In genomic region chr10:102152545-102152890, GRCh38 we compare ENCODE assay signal across 8 cellular contexts. TPM values are rescaled to one million over a fixed set of nuclear protein-coding genes. Genes with fewer than 3 reads are reported as not detected.
DNase-seq lines count a peak whose midpoint lies in the region; ATAC-seq, FAIRE-seq and TF ChIP-seq lines count a peak whose summit lies in the region.

No MANE protein-coding gene starts in this region.

- H3K27me3 ChIP-seq in H1 (replicated peaks in 1 of 4; ENCODE audit: control insufficient read depth in 3 of 4, extremely low read depth in 1 of 4, insufficient read depth in 3 of 4, low read length in 3 of 4), result no peaks in the 10 kb centered on the region
- H3K27me3 ChIP-seq in neural progenitor cell, result no peaks in the 10 kb centered on the region
- H3K27me3 ChIP-seq in upper lobe of right lung, result no peaks in the 10 kb centered on the region

- FAIRE-seq in H1 (lab: Jason Lieb, UNC), result no peak

- H4K91ac ChIP-seq in H1 (replicated peaks; ENCODE audit: insufficient read length, low read length), result peak overlapping the region; percentile 90

- no peaks in the 10 kb centered on the region for H3K9me3 Mint-ChIP-seq in T-helper 2 cell treated with Interferon-gamma antibody and Interleukin-4, amounts not matched to agents 5 μg/mL and 100 μg/mL, for 36 hours
- no peaks in the 10 kb centered on the region for H3K9me3 Mint-ChIP-seq in neural progenitor cell

- peak; percentile 6 for ATAC-seq in GM18868 (IDR thresholded peaks at IDR 0.05; ENCODE audit: unreplicated experiment)
- peak; percentile 7 for ATAC-seq in HG02943 (IDR thresholded peaks at IDR 0.05; ENCODE audit: low read depth, unreplicated experiment)
- peak; percentile 12 for ATAC-seq in upper lobe of right lung

- H2BK12ac ChIP-seq in H1 (ENCODE audit: low read depth, low read length), result peak overlapping the region; percentile 85; the same call in 1 of the 2 replicates

- H3K4me1 Mint-ChIP-seq in T-helper 2 cell treated with Interferon-gamma antibody and Interleukin-4, amounts not matched to agents 5 μg/mL and 100 μg/mL, for 36 hours (ENCODE audit: low read depth), result peaks cover 29% of the 10 kb centered on the region
- H3K4me1 Mint-ChIP-seq in neural progenitor cell, result peaks cover 19% of the 10 kb centered on the region

- H4K8ac ChIP-seq in H1 (ENCODE audit: extremely low read depth, insufficient read depth, low read length), result peak overlapping the region; percentile 99; the same call in 1 of the 2 replicates

- H3K36me3 Mint-ChIP-seq in T-helper 2 cell treated with Interferon-gamma antibody and Interleukin-4, amounts not matched to agents 5 μg/mL and 100 μg/mL, for 36 hours (ENCODE audit: low read depth), result peaks cover 68% of the 10 kb centered on the region
- H3K36me3 Mint-ChIP-seq in neural progenitor cell, result peaks cover 29% of the 10 kb centered on the region

- H3K79me1 ChIP-seq in H1 (ENCODE audit: low read depth, low read length), result peaks cover 13% of the 10 kb centered on the region

- no peak overlapping the region for H3K14ac ChIP-seq in H1 (ENCODE audit: insufficient read length)

- intact Hi-C loops in upper lobe of right lung (cut with DNase I), result no loop called here

- TF ChIP-seq RAD21 in H1 (IDR thresholded peaks at IDR 0.05 in 1 of 2, conservative IDR thresholded peaks at IDR 0.05 in 1 of 2; ENCODE audit: low read depth in 2 of 2, low read length in 2 of 2), result no peak

- H2BK120ac ChIP-seq in H1 (replicated peaks; ENCODE audit: low read depth, low read length), result peak overlapping the region; percentile 26

- H3K9ac ChIP-seq in H1 (replicated peaks in 1 of 4; ENCODE audit: extremely low read depth in 1 of 4, low read depth in 3 of 4, low read length in 3 of 4), result peak overlapping the region; percentile 91 to 100 (median 96)
- peak overlapping the region; percentile 81 for H3K9ac ChIP-seq in neural progenitor cell

- H2BK5ac ChIP-seq in H1 (ENCODE audit: low read depth, low read length), result peak overlapping the region; percentile 97

- H3K9me3 ChIP-seq in H1 (ENCODE audit: insufficient read depth in 2 of 2, low read depth in 1 of 2, low read length in 1 of 2) (no peaks in the 10 kb centered on the region), neural progenitor cell (ENCODE audit: low read depth) (no peaks in the 10 kb centered on the region), upper lobe of right lung (no peaks in the 10 kb centered on the region)

- peak overlapping the region; percentile 85 for H3K56ac ChIP-seq in H1 (replicated peaks; ENCODE audit: insufficient read length, low read depth, low read length)

- peaks cover 33 to 50% (median 40%) of the 10 kb centered on the region in 4 experiments for H3K36me3 ChIP-seq in H1 (ENCODE audit: control insufficient read depth in 2 of 4, insufficient read depth in 4 of 4, low read length in 3 of 4)
- no peaks in the 10 kb centered on the region for H3K36me3 ChIP-seq in neural progenitor cell
- H3K36me3 ChIP-seq in upper lobe of right lung, result peaks cover 50% of the 10 kb centered on the region

- H3K4ac ChIP-seq in H1 (replicated peaks; ENCODE audit: insufficient read length, low read depth, low read length), result peak overlapping the region; percentile 87

- no peak for TF ChIP-seq EP300 in H1 (IDR thresholded peaks at IDR 0.05; ENCODE audit: borderline replicate concordance in 1 of 2, low read depth in 2 of 2, low read length in 2 of 2)

- CTCF ChIA-PET in H1 (lab: Charles Lee; ENCODE audit: partially characterized antibody), result interaction anchor here (1.1 to 1.7 kb wide), 4 partner anchors 11 to 39 kb away, joined by 4 to 5 read pairs (median 4); partner anchors contain the start of gene PPRC1

- peaks cover 11 to 17% of the 10 kb centered on the region in 2 experiments for H4K20me1 ChIP-seq in H1 (replicated peaks in 1 of 2; ENCODE audit: control insufficient read depth in 1 of 2, insufficient read depth in 2 of 2, low read length in 2 of 2)
- peaks cover 29% of the 10 kb centered on the region for H4K20me1 ChIP-seq in neural progenitor cell (ENCODE audit: low read depth)

- peak overlapping the region; percentile 97 for H3K4me3 Mint-ChIP-seq in T-helper 2 cell treated with Interferon-gamma antibody and Interleukin-4, amounts not matched to agents 5 μg/mL and 100 μg/mL, for 36 hours
- peak overlapping the region; percentile 97 for H3K4me3 Mint-ChIP-seq in neural progenitor cell

- POLR2A ChIA-PET in H1 (lab: Charles Lee; ENCODE audit: partially characterized antibody), result interaction anchor here (0.8 to 20.0 kb wide), 18 partner anchors 1 to 506 kb away, joined by 3 to 408 read pairs (median 5); partner anchors contain the start of genes GBF1, LDB1, NFKB2 and NOLC1

- H3K4me1 ChIP-seq in H1 (replicated peaks in 1 of 4; ENCODE audit: control insufficient read depth in 3 of 4, insufficient read depth in 4 of 4, low read length in 3 of 4) (peaks cover 0 to 8% (median 4%) of the 10 kb centered on the region in 4 experiments; a peak in 5 of 7 replicates), neural progenitor cell (peaks cover 7% of the 10 kb centered on the region), upper lobe of right lung (peaks cover 21% of the 10 kb centered on the region)

- DNase-seq in T-helper 2 cell treated with Interferon-gamma antibody and Interleukin-4, amounts not matched to agents 5 μg/mL and 100 μg/mL, for 36 hours (ENCODE audit: low spot score), result no peak
- DNase-seq in H1 (ENCODE audit: low read depth in 1 of 2, low spot score in 2 of 2) (no peak), neural progenitor cell (ENCODE audit: low spot score) (no peak), upper lobe of right lung (no peak), epidermal melanocyte (ENCODE audit: insufficient read length, low spot score) (no peak), Ammon's horn (ENCODE audit: low spot score) (no peak)

- no peaks in the 10 kb centered on the region for H3K27me3 Mint-ChIP-seq in T-helper 2 cell treated with Interferon-gamma antibody and Interleukin-4, amounts not matched to agents 5 μg/mL and 100 μg/mL, for 36 hours (ENCODE audit: low read depth)
- H3K27me3 Mint-ChIP-seq in neural progenitor cell (ENCODE audit: insufficient read depth, low read depth), result peaks cover 1% of the 10 kb centered on the region

- H3K4me2 ChIP-seq in H1 (ENCODE audit: insufficient read depth in 1 of 2, low read depth in 2 of 2, low read length in 2 of 2), result peak overlapping the region; percentile 71 to 80
- H3K4me2 ChIP-seq in neural progenitor cell, result peak overlapping the region; percentile 89

- H2AFZ ChIP-seq in H1 (ENCODE audit: low read length), result no peak overlapping the region; the same call in 1 of the 2 replicates
- H2AFZ ChIP-seq in neural progenitor cell (replicated peaks), result peak overlapping the region; percentile 40

- TF ChIP-seq CTCF in H1 (IDR thresholded peaks at IDR 0.05; ENCODE audit: control extremely low read depth in 1 of 3, insufficient read depth in 1 of 3, low read depth in 1 of 3, low read length in 3 of 3), result no peak
- TF ChIP-seq CTCF in neural progenitor cell (IDR thresholded peaks at IDR 0.05), result no peak
- TF ChIP-seq CTCF in upper lobe of right lung (IDR thresholded peaks at IDR 0.05), result no peak

- 2% methylated on average over 19 of the region's 19 CpGs; no CpG with 5 or more reads in 1 of the 2 experiments for WGBS in H1 (ENCODE audit: extremely low coverage in 1 of 2, insufficient coverage in 1 of 2, insufficient read length in 1 of 2, insufficient replicate concordance in 2 of 2, low coverage in 1 of 2, low lambda C conversion rate in 2 of 2, missing lambda C conversion rate in 1 of 2), 2 experiments

- H3K23ac ChIP-seq in H1 (ENCODE audit: insufficient read length), result no peak overlapping the region

- H2BK20ac ChIP-seq in H1 (ENCODE audit: low read length), result no peak overlapping the region

- peaks cover 31 to 52% of the 10 kb centered on the region in 2 experiments for H3K79me2 ChIP-seq in H1 (ENCODE audit: control insufficient read depth in 1 of 2, insufficient read depth in 2 of 2, low read length in 2 of 2)
- H3K79me2 ChIP-seq in neural progenitor cell (ENCODE audit: low read depth), result peaks cover 53% of the 10 kb centered on the region

- H3F3A ChIP-seq in neural progenitor cell (ENCODE audit: low read depth), result peaks cover 24% of the 10 kb centered on the region

- H3K23me2 ChIP-seq in H1 (ENCODE audit: low read depth, low read length), result peaks cover 8% of the 10 kb centered on the region

- H4K5ac ChIP-seq in H1 (ENCODE audit: insufficient read length, low read depth, low read length), result peak overlapping the region; percentile 81

- H3K27ac ChIP-seq in H1 (ENCODE audit: low read depth, low read length), result peak overlapping the region; percentile 97
- H3K27ac ChIP-seq in neural progenitor cell, result peak overlapping the region; percentile 47
- H3K27ac ChIP-seq in upper lobe of right lung, result peak overlapping the region; percentile 91

- H3K4me3 ChIP-seq in H1 (ENCODE audit: extremely low read depth in 1 of 4, insufficient read depth in 2 of 4, low read depth in 3 of 4, low read length in 4 of 4), result peak overlapping the region; percentile 70 to 100 (median 94)
- H3K4me3 ChIP-seq in neural progenitor cell, result peak overlapping the region; percentile 74
- peak overlapping the region; percentile 83 for H3K4me3 ChIP-seq in upper lobe of right lung

- H2AK5ac ChIP-seq in H1 (ENCODE audit: low read depth, low read length), result peak overlapping the region; percentile 44; the same call in 1 of the 2 replicates

- H3K18ac ChIP-seq in H1 (ENCODE audit: extremely low read depth, low read length), result peak overlapping the region; percentile 52

- peak overlapping the region; percentile 96 for H3K27ac Mint-ChIP-seq in T-helper 2 cell treated with Interferon-gamma antibody and Interleukin-4, amounts not matched to agents 5 μg/mL and 100 μg/mL, for 36 hours
- peak overlapping the region; percentile 84 for H3K27ac Mint-ChIP-seq in neural progenitor cell

- TF ChIP-seq POLR2A in H1 (IDR thresholded peaks at IDR 0.05; ENCODE audit: control extremely low read depth in 1 of 2, low read depth in 2 of 2, low read length in 2 of 2), result no peak; a peak in 1 of 3 replicates

- 0 out of 2 replicates have a peak overlapping the region, but pooled peaks have one; percentile 19 for H2BK15ac ChIP-seq in H1 (ENCODE audit: low read length)

RNA-seq across cellular contexts. Expression of gene NOLC1, which starts 0.3 kb away (rescaled TPM):
- 191 and 194 TPM in 2 replicates for total RNA-seq in H1 (2021; fragmentation: NEBNext Ultra II Directional; extraction: Animal tissue kit (Norgen Biotek cat#: 25700))
- polyA plus RNA-seq in H1 (2011; rRNA removed), result 63.5 and 86.3 TPM in 2 replicates
- polyA plus RNA-seq in H1 (2011; cell fraction: cytosol; rRNA removed), result 167 TPM
- polyA plus RNA-seq in H1 (2011; cell fraction: nucleus; rRNA removed), result 72.4 TPM
- polyA plus RNA-seq in H1 (2012, experiment 1 of 2), result 146 to 155 TPM (median 150 TPM) in 4 replicates
- 11.2 TPM for polyA plus RNA-seq in H1 (2012, experiment 2 of 2)
- polyA plus RNA-seq in H1 (2013, experiment 1 of 2), result 180 TPM
- 184 TPM for polyA plus RNA-seq in H1 (2013, experiment 2 of 2)
- 81.9 and 106 TPM in 2 replicates for polyA minus RNA-seq in H1 (2011; rRNA and poly(A)+ RNA removed)
- polyA minus RNA-seq in H1 (2011; cell fraction: cytosol; rRNA and poly(A)+ RNA removed), result 71.8 TPM
- polyA minus RNA-seq in H1 (2011; cell fraction: nucleus; rRNA and poly(A)+ RNA removed), result 41.1 TPM
- 74.7 and 80.6 TPM in 2 replicates for total RNA-seq in neural progenitor cell (ENCODE audit: low replicate concordance)
- 37.9 TPM for total RNA-seq in upper lobe of right lung

RNA-seq across cellular contexts. Expression of gene PPRC1, which starts 19.7 kb away (rescaled TPM):
- 86.2 and 88.4 TPM in 2 replicates for total RNA-seq in H1 (2021; fragmentation: NEBNext Ultra II Directional; extraction: Animal tissue kit (Norgen Biotek cat#: 25700))
- 46.5 and 65.3 TPM in 2 replicates for polyA plus RNA-seq in H1 (2011; rRNA removed)
- 34.7 TPM for polyA plus RNA-seq in H1 (2011; cell fraction: cytosol; rRNA removed)
- 83.7 TPM for polyA plus RNA-seq in H1 (2011; cell fraction: nucleus; rRNA removed)
- polyA plus RNA-seq in H1 (2012, experiment 1 of 2), result 59.8 to 81.4 TPM (median 78.6 TPM) in 4 replicates
- 59.2 TPM for polyA plus RNA-seq in H1 (2012, experiment 2 of 2)
- 61.6 TPM for polyA plus RNA-seq in H1 (2013, experiment 1 of 2)
- polyA plus RNA-seq in H1 (2013, experiment 2 of 2), result 58.6 TPM
- 73.5 and 89.5 TPM in 2 replicates for polyA minus RNA-seq in H1 (2011; rRNA and poly(A)+ RNA removed)
- 52.6 TPM for polyA minus RNA-seq in H1 (2011; cell fraction: cytosol; rRNA and poly(A)+ RNA removed)
- polyA minus RNA-seq in H1 (2011; cell fraction: nucleus; rRNA and poly(A)+ RNA removed), result 53.6 TPM
- total RNA-seq in neural progenitor cell (ENCODE audit: low replicate concordance) (11.7 and 15.4 TPM in 2 replicates), upper lobe of right lung (38.3 TPM)

RNA-seq across cellular contexts. Expression of gene LDB1, which starts 32.4 kb away (rescaled TPM):
- total RNA-seq in H1 (2021; fragmentation: NEBNext Ultra II Directional; extraction: Animal tissue kit (Norgen Biotek cat#: 25700)), result 88.4 and 88.8 TPM in 2 replicates
- polyA plus RNA-seq in H1 (2011; rRNA removed), result 138 and 170 TPM in 2 replicates
- polyA plus RNA-seq in H1 (2011; cell fraction: cytosol; rRNA removed), result 134 TPM
- polyA plus RNA-seq in H1 (2011; cell fraction: nucleus; rRNA removed), result 345 TPM
- 91.5 to 105 TPM (median 97.6 TPM) in 4 replicates for polyA plus RNA-seq in H1 (2012, experiment 1 of 2)
- 61.4 TPM for polyA plus RNA-seq in H1 (2012, experiment 2 of 2)
- polyA plus RNA-seq in H1 (2013, experiment 1 of 2), result 72.4 TPM
- polyA plus RNA-seq in H1 (2013, experiment 2 of 2), result 63.4 TPM
- polyA minus RNA-seq in H1 (2011; rRNA and poly(A)+ RNA removed), result 136 and 173 TPM in 2 replicates
- polyA minus RNA-seq in H1 (2011; cell fraction: cytosol; rRNA and poly(A)+ RNA removed), result 72.1 TPM
- polyA minus RNA-seq in H1 (2011; cell fraction: nucleus; rRNA and poly(A)+ RNA removed), result 91.2 TPM
- 46.4 and 79.2 TPM in 2 replicates for total RNA-seq in neural progenitor cell (ENCODE audit: low replicate concordance)
- 60.1 TPM for total RNA-seq in upper lobe of right lung

Comparison
In these comparisons a context has a peak if more than half of its experiments do, and no peak if none do; other contexts are left out.
1. H3K27ac ChIP-seq: peak in every context shown above with its lines; median percentile 97 in H1; 91 in upper lobe of right lung; 47 in neural progenitor cell.